In the genomic region with DNA sequence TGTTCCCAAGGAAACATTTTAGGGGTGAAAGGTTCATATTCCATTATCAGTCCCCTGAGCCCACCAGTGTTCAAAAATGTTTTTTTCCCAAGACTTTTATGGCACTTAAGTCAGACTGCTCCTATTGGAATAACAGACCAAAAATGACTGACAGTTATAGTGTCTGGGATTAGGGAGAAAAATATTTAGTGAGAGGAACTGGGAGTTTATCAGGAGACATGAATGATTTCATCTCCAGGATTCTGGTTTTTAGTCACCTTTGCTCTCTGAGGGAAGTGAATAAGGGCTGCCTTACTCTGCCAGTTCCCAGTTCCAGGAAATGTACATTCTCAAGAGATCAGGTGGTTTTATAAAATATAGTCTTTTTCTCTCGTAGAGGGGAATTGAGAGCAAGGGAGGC, we compare ENCODE assay signal across 1 cellular context.
TF ChIP-seq lines count a peak whose summit lies in the region.

No MANE protein-coding gene starts in this region.

TF ChIP-seq in endothelial cell of umbilical vein, 7 proteins besides CTCF, POLR2A, EP300 and RAD21 (continued from another document):
- TF ChIP-seq GATA2 (IDR thresholded peaks at IDR 0.05; ENCODE audit: insufficient read depth, insufficient read length, low read depth, low read length) = peak; percentile 79
- no peak for TF ChIP-seq MYC (IDR thresholded peaks at IDR 0.05; ENCODE audit: low read depth, low read length)
- peak; percentile 59 for TF ChIP-seq FOS (IDR thresholded peaks at IDR 0.05; ENCODE audit: borderline replicate concordance, insufficient read depth, low read length)
